7 cellular contexts compared by ENCODE assay signal in the genomic region with DNA sequence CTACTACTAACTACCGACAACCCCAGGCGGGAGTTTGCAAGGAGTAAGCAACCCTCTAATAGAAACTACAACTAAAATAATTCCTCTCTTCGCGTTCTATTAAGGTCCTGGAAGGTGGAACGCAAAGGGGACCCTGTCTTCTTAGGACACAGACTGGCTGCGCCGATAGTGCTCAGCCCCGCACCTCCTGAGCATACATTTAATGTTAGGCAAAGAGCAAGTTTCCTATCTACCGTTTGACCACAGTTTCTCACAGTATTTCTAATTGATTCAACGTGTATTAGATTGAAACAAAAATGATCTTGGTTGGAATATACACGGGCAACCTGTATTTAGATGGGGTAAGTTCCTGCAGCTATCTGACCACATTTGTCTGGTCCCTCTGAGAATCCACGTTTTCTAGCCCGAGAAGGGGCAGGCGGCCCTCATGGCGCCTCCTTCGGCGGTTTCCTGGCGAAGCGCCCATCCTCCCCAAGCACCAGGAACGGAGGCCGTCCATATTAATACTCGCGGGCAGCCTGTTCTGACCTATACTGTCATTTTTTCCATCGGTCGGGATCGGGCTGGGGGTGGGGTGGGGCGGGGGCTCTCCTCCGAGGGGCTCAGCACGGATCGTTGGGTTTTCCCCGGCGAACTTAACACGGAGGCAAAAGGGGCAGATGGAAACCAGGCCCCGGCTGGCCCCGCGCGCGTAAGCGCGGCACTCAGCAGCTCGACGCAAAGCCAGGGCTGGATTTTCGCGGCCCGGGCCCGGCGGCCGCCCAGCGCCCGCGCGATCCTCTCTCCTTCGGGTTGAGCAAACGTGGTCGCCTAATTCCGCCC.
DNase-seq lines count a peak whose midpoint lies in the region; ATAC-seq and FAIRE-seq lines count a peak whose summit lies in the region.

No MANE protein-coding gene starts in this region.

- DNase-seq in GM18507 (ENCODE audit: extremely low spot score, insufficient read length, low read depth) = no peak
- peak; percentile 62 for DNase-seq in SW480 (ENCODE audit: low spot score)
- peak; percentile 69 for DNase-seq in dermis blood vessel endothelial cell
- peak; percentile 66 to 68 for DNase-seq in lung microvascular endothelial cell (ENCODE audit: low read depth in 2 of 2)
- DNase-seq in substantia nigra (lab: John Stamatoyannopoulos, UW) = peak in 7 of 49 donors; percentile 15 to 38 (median 24)

- H3K27ac ChIP-seq in HUES64 (ENCODE audit: low read depth, low read length) (peak overlapping the region; percentile 91; the same call in 1 of the 2 replicates), substantia nigra (ENCODE audit: low read depth, low read length, poor library complexity, severe bottlenecking) (peak overlapping the region; percentile 79)

- H3K9ac ChIP-seq in HUES64 (ENCODE audit: low read depth, low read length) = peak overlapping the region; percentile 90

- no peaks in the 10 kb centered on the region for H3K36me3 ChIP-seq in HUES64 (ENCODE audit: insufficient read depth, low read length)

- no peaks in the 10 kb centered on the region for H3K9me3 ChIP-seq in HUES64 (ENCODE audit: insufficient read depth, low read depth, low read length)

- no peak for ATAC-seq in GM21619 (IDR thresholded peaks at IDR 0.05; ENCODE audit: unreplicated experiment)

- H3K4me1 ChIP-seq in HUES64 (ENCODE audit: insufficient read depth, low read length) = peaks cover 22% of the 10 kb centered on the region

- H3K27me3 ChIP-seq in HUES64 (ENCODE audit: insufficient read depth, low read length) = peaks cover 33% of the 10 kb centered on the region

- WGBS in HUES64 = 1% methylated on average over 55 of the region's 56 CpGs

- peak overlapping the region; percentile 68 for H3K4me3 ChIP-seq in HUES64 (ENCODE audit: low read length)

- FAIRE-seq in GM18507 (lab: Jason Lieb, UNC) = peak; percentile 67
